36 cellular contexts compared by ENCODE assay signal in genomic region chr18:41064916-41065315, GRCh38.
"Had no signal": no experiment of that assay in that cellular context is flagged by ENCODE, and none has a peak within 500 bp of the region (broad histone marks: within the 10 kb centered on the region; RNA-seq: fewer than 3 reads in every experiment).

No MANE protein-coding gene starts in this region.

- H3K27ac Mint-ChIP-seq: activated naive CD4-positive, alpha-beta T cell treated with anti-CD3 and anti-CD28 coated beads for 36 hours; activated naive CD4-positive, alpha-beta T cell treated with anti-CD3 and anti-CD28 coated beads, Interleukin-2, amount 10 ng/mL, durations not matched to agents 7 days and 5 days; activated naive CD4-positive, alpha-beta T cell treated with anti-CD3 and anti-CD28 coated beads, Interleukin-2, amount 50 U/mL, for 24 hours; activated naive CD4-positive, alpha-beta T cell treated with anti-CD3 and anti-CD28 coated beads, Interleukin-2, amount 50 U/mL, for 72 hours; activated naive CD8-positive, alpha-beta T cell; activated naive CD8-positive, alpha-beta T cell treated with anti-CD3 and anti-CD28 coated beads for 36 hours; activated naive CD8-positive, alpha-beta T cell treated with anti-CD3 and anti-CD28 coated beads, Interleukin-2, amount 10 ng/mL, durations not matched to agents 7 days and 5 days; activated naive CD8-positive, alpha-beta T cell treated with anti-CD3 and anti-CD28 coated beads, Interleukin-2, amount 50 U/mL, for 24 hours; activated T-cell treated with anti-CD3 and anti-CD28 coated beads, Interleukin-2, amount 50 U/mL, for 24 hours; activated T-cell treated with anti-CD3 and anti-CD28 coated beads, Interleukin-2, amount 50 U/mL, for 72 hours; activated T-helper 1 cell treated with anti-CD3 and anti-CD28 coated beads, Interleukin-12 subunit alpha, Interleukin-12 subunit beta, Interleukin-2, Interleukin-4 antibody, amounts not matched to agents 30 ng/mL and 10 ng/mL and 1 ng/mL, durations not matched to agents 14 hours and 24 hours and 36 hours; activated T-helper 17 cell treated with anti-CD3 and anti-CD28 coated beads, Interleukin-2, amount 50 U/mL, for 72 hours; activated T-helper 2 cell treated with anti-CD3 and anti-CD28 coated beads, Interferon-gamma antibody, Interleukin-2, Interleukin-4, amounts not matched to agents 10 μg/mL and 5 μg/mL and 100 μg/mL, durations not matched to agents 14 hours and 24 hours and 36 hours; brain had no signal

- ATAC-seq: activated naive CD4-positive, alpha-beta T cell treated with anti-CD3 and anti-CD28 coated beads, Interleukin-2, amount 50 U/mL, for 72 hours; activated naive CD8-positive, alpha-beta T cell treated with anti-CD3 and anti-CD28 coated beads, Interleukin-2, amount 50 U/mL, for 24 hours; activated T-cell treated with anti-CD3 and anti-CD28 coated beads, Interleukin-2, amount 50 U/mL, for 4 hours; activated T-cell treated with anti-CD3 and anti-CD28 coated beads, Interleukin-2, amount 50 U/mL, for 72 hours; activated T-helper 17 cell treated with anti-CD3 and anti-CD28 coated beads, Interleukin-2, amount 50 U/mL, for 72 hours; body of pancreas had no signal

- H3K27me3 Mint-ChIP-seq: activated naive CD4-positive, alpha-beta T cell treated with anti-CD3 and anti-CD28 coated beads, Interleukin-2, amount 10 ng/mL, durations not matched to agents 7 days and 5 days; activated naive CD4-positive, alpha-beta T cell treated with anti-CD3 and anti-CD28 coated beads, Interleukin-2, amount 50 U/mL, for 24 hours; activated naive CD8-positive, alpha-beta T cell; activated naive CD8-positive, alpha-beta T cell treated with anti-CD3 and anti-CD28 coated beads for 36 hours; activated naive CD8-positive, alpha-beta T cell treated with anti-CD3 and anti-CD28 coated beads, Interleukin-2, amount 10 ng/mL, durations not matched to agents 7 days and 5 days; activated naive CD8-positive, alpha-beta T cell treated with anti-CD3 and anti-CD28 coated beads, Interleukin-2, amount 50 U/mL, for 24 hours; activated T-cell treated with anti-CD3 and anti-CD28 coated beads, Interleukin-2, amount 50 U/mL, for 24 hours; activated T-helper 17 cell treated with anti-CD3 and anti-CD28 coated beads, Interleukin-2, amount 50 U/mL, for 72 hours; brain; central memory CD8-positive, alpha-beta T cell had no signal

- DNase-seq: activated effector memory CD4-positive, alpha-beta T cell treated with anti-CD3 and anti-CD28 coated beads, Interleukin-2, amount 50 U/mL, for 16 hours; activated effector memory CD4-positive, alpha-beta T cell treated with Interleukin-2 at 50 U/mL for 16 hours; activated gamma-delta T cell; activated gamma-delta T cell treated with Interleukin-2 at 50 U/mL for 16 hours; activated naive CD4-positive, alpha-beta T cell; activated naive CD4-positive, alpha-beta T cell treated with anti-CD3 and anti-CD28 coated beads for 36 hours; activated naive CD4-positive, alpha-beta T cell treated with anti-CD3 and anti-CD28 coated beads, Interleukin-2, amount 10 ng/mL, durations not matched to agents 7 days and 5 days; activated naive CD4-positive, alpha-beta T cell treated with anti-CD3 and anti-CD28 coated beads, Interleukin-2, amount 50 U/mL, for 16 hours; activated naive CD4-positive, alpha-beta T cell treated with Interleukin-2 at 50 U/mL for 16 hours; activated naive CD8-positive, alpha-beta T cell treated with anti-CD3 and anti-CD28 coated beads for 36 hours; activated naive CD8-positive, alpha-beta T cell treated with anti-CD3 and anti-CD28 coated beads, Interleukin-2, amount 10 ng/mL, durations not matched to agents 7 days and 5 days; activated naive CD8-positive, alpha-beta T cell treated with anti-CD3 and anti-CD28 coated beads, Interleukin-2, amount 50 U/mL, for 24 hours; activated T-cell treated with anti-CD3 and anti-CD28 coated beads, Interleukin-2, amount 50 U/mL, for 24 hours; activated T-cell treated with anti-CD3 and anti-CD28 coated beads, Interleukin-2, amount 50 U/mL, for 4 hours; activated T-cell treated with anti-CD3 and anti-CD28 coated beads, Interleukin-2, amount 50 U/mL, for 48 hours; activated T-cell treated with anti-CD3 and anti-CD28 coated beads, Interleukin-2, amount 50 U/mL, for 72 hours; adrenal gland; amniotic stem cell; amygdala; anterior cingulate cortex; aorta; body of pancreas; brain microvascular endothelial cell; caudate nucleus; central memory CD4-positive, alpha-beta T cell; cerebellar nuclear complex had no signal

- H3K4me1 Mint-ChIP-seq: activated naive CD4-positive, alpha-beta T cell treated with anti-CD3 and anti-CD28 coated beads, Interleukin-2, amount 10 ng/mL, durations not matched to agents 7 days and 5 days; activated naive CD4-positive, alpha-beta T cell treated with anti-CD3 and anti-CD28 coated beads, Interleukin-2, amount 50 U/mL, for 24 hours; activated naive CD8-positive, alpha-beta T cell treated with anti-CD3 and anti-CD28 coated beads for 36 hours; activated naive CD8-positive, alpha-beta T cell treated with anti-CD3 and anti-CD28 coated beads, Interleukin-2, amount 10 ng/mL, durations not matched to agents 7 days and 5 days; activated naive CD8-positive, alpha-beta T cell treated with anti-CD3 and anti-CD28 coated beads, Interleukin-2, amount 50 U/mL, for 24 hours; activated T-helper 17 cell treated with anti-CD3 and anti-CD28 coated beads, Interleukin-2, amount 50 U/mL, for 72 hours; brain; central memory CD8-positive, alpha-beta T cell had no signal

- H3K4me3 Mint-ChIP-seq: activated naive CD4-positive, alpha-beta T cell treated with anti-CD3 and anti-CD28 coated beads for 36 hours; activated naive CD4-positive, alpha-beta T cell treated with anti-CD3 and anti-CD28 coated beads, Interleukin-2, amount 10 ng/mL, durations not matched to agents 7 days and 5 days; activated naive CD4-positive, alpha-beta T cell treated with anti-CD3 and anti-CD28 coated beads, Interleukin-2, amount 50 U/mL, for 24 hours; activated naive CD8-positive, alpha-beta T cell; activated naive CD8-positive, alpha-beta T cell treated with anti-CD3 and anti-CD28 coated beads for 36 hours; activated naive CD8-positive, alpha-beta T cell treated with anti-CD3 and anti-CD28 coated beads, Interleukin-2, amount 10 ng/mL, durations not matched to agents 7 days and 5 days; activated naive CD8-positive, alpha-beta T cell treated with anti-CD3 and anti-CD28 coated beads, Interleukin-2, amount 50 U/mL, for 24 hours; activated T-cell treated with anti-CD3 and anti-CD28 coated beads, Interleukin-2, amount 50 U/mL, for 24 hours; activated T-cell treated with anti-CD3 and anti-CD28 coated beads, Interleukin-2, amount 50 U/mL, for 4 hours; activated T-cell treated with anti-CD3 and anti-CD28 coated beads, Interleukin-2, amount 50 U/mL, for 72 hours; activated T-helper 1 cell treated with anti-CD3 and anti-CD28 coated beads, Interleukin-12 subunit alpha, Interleukin-12 subunit beta, Interleukin-2, Interleukin-4 antibody, amounts not matched to agents 30 ng/mL and 10 ng/mL and 1 ng/mL, durations not matched to agents 14 hours and 24 hours and 36 hours; activated T-helper 17 cell treated with anti-CD3 and anti-CD28 coated beads, Interleukin-2, amount 50 U/mL, for 72 hours; brain; central memory CD8-positive, alpha-beta T cell had no signal

- H3K36me3 Mint-ChIP-seq: activated naive CD4-positive, alpha-beta T cell treated with anti-CD3 and anti-CD28 coated beads, Interleukin-2, amount 10 ng/mL, durations not matched to agents 7 days and 5 days; activated naive CD4-positive, alpha-beta T cell treated with anti-CD3 and anti-CD28 coated beads, Interleukin-2, amount 50 U/mL, for 24 hours; activated naive CD4-positive, alpha-beta T cell treated with anti-CD3 and anti-CD28 coated beads, Interleukin-2, amount 50 U/mL, for 72 hours; activated naive CD8-positive, alpha-beta T cell; activated naive CD8-positive, alpha-beta T cell treated with anti-CD3 and anti-CD28 coated beads for 36 hours; activated naive CD8-positive, alpha-beta T cell treated with anti-CD3 and anti-CD28 coated beads, Interleukin-2, amount 10 ng/mL, durations not matched to agents 7 days and 5 days; brain had no signal

- H3K9me3 Mint-ChIP-seq: activated naive CD4-positive, alpha-beta T cell treated with anti-CD3 and anti-CD28 coated beads, Interleukin-2, amount 50 U/mL, for 24 hours; brain had no signal

- FAIRE-seq: astrocyte, bronchial epithelial cell had no signal
